ENCODE assay signal across 10 cellular contexts in the genomic region with DNA sequence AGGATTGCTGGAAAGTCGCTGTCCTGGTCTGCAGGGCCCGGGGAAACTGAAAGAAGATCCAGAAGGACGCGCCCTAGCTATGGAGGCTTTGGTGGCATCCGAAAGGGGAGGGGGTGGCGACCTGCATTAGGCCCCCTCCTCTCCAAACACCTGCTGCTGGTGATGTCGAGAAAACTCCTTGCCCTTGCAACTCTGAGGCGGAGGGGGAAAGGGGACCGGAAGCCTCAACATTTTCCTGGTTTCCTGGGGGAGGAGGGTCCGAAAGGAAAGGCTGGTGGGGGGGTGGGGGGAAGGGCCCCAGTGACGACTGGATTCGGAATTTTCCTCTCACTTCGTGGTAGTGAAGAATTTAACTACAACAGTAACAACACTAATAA.
DNase-seq lines count a peak whose midpoint lies in the region; ATAC-seq and TF ChIP-seq lines count a peak whose summit lies in the region.
"Had no signal": no experiment of that assay in that cellular context is flagged by ENCODE, and none has a peak within 500 bp of the region (broad histone marks: within the 10 kb centered on the region; RNA-seq: fewer than 3 reads in every experiment).

No MANE protein-coding gene starts in this region.

- H3K4me1 ChIP-seq in heart left ventricle (peaks cover 0 to 15% (median 5%) of the 10 kb centered on the region in 12 donors), mesodermal cell (ENCODE audit: control insufficient read depth, insufficient read depth, low read length, poor library complexity, severe bottlenecking) (no peaks in the 10 kb centered on the region), upper lobe of left lung (peaks cover 3 to 17% (median 12%) of the 10 kb centered on the region in 4 donors), body of pancreas (peaks cover 15% of the 10 kb centered on the region)

- 5 to 15% (median 8%) methylated on average over 13 of the region's 13 CpGs for WGBS in heart left ventricle, 4 donors
- 9% methylated on average over 4 of the region's 13 CpGs; no CpG with 5 or more reads in 1 of the 2 experiments for WGBS in mesodermal cell (ENCODE audit: insufficient coverage in 2 of 2), 2 experiments
- 15 to 24% methylated on average over 13 of the region's 13 CpGs for WGBS in upper lobe of left lung, 2 donors
- WGBS in body of pancreas, 2 donors, result 9 to 14% methylated on average over 11 to 13 of the region's 13 CpGs

- H3K4me3 ChIP-seq in heart left ventricle, result peak overlapping the region in 9 of 12 donors; percentile 28 to 50 (median 41)
- H3K4me3 ChIP-seq in astrocyte of the cerebellum (ENCODE audit: low read depth, low read length), result peak overlapping the region; percentile 46
- H3K4me3 ChIP-seq in mesodermal cell (ENCODE audit: extremely low read depth, insufficient read depth, low read length, poor library complexity, severe bottlenecking), result peak overlapping the region; percentile 43
- peak overlapping the region in 3 of 4 donors; percentile 23 to 36 (median 29) for H3K4me3 ChIP-seq in upper lobe of left lung
- no peak overlapping the region for H3K4me3 ChIP-seq in body of pancreas
- H3K4me3 ChIP-seq: lung had no signal

- no peak for TF ChIP-seq EP300 in upper lobe of left lung (IDR thresholded peaks at IDR 0.05)

- H3K9me3 ChIP-seq in heart left ventricle (no peaks in the 10 kb centered on the region), mesodermal cell (ENCODE audit: control insufficient read depth, low read length) (no peaks in the 10 kb centered on the region), upper lobe of left lung (no peaks in the 10 kb centered on the region), body of pancreas (no peaks in the 10 kb centered on the region)

- no peak for ATAC-seq in heart left ventricle
- ATAC-seq in left ventricle myocardium superior, result no peak
- ATAC-seq in upper lobe of left lung (ENCODE audit: low FRiP score in 2 of 2), result no peak
- no peak for ATAC-seq in body of pancreas

- TF ChIP-seq POLR2A in heart left ventricle (IDR thresholded peaks at IDR 0.05) (no peak), upper lobe of left lung (IDR thresholded peaks at IDR 0.05) (no peak), body of pancreas (IDR thresholded peaks at IDR 0.05) (no peak)

- no peak for TF ChIP-seq CTCF in heart left ventricle (IDR thresholded peaks at IDR 0.05)
- TF ChIP-seq CTCF in astrocyte of the cerebellum (IDR thresholded peaks at IDR 0.05; ENCODE audit: low read depth, low read length, missing control alignments), result no peak
- no peak for TF ChIP-seq CTCF in upper lobe of left lung (IDR thresholded peaks at IDR 0.05)
- no peak for TF ChIP-seq CTCF in body of pancreas (IDR thresholded peaks at IDR 0.05)

- intact Hi-C loops in heart left ventricle (cut with DNase I) (no loop called here), left ventricle myocardium superior (cut with micrococcal nuclease) (no loop called here), body of pancreas (cut with DNase I) (no loop called here)

- in situ Hi-C loops in astrocyte of the cerebellum (cut with HindIII; ENCODE audit: low sequenced_read_pairs) (no loop called here), G401 (cut with HindIII; ENCODE audit: low sequenced_read_pairs) (no loop called here), ACHN (cut with HindIII; ENCODE audit: low pct_ligation_motif_present, low pct_unique_long_range_greater_than_20kb, low sequenced_read_pairs) (no loop called here)

- no peaks in the 10 kb centered on the region for H3K36me3 ChIP-seq in heart left ventricle
- no peaks in the 10 kb centered on the region for H3K36me3 ChIP-seq in mesodermal cell (ENCODE audit: control insufficient read depth, insufficient read depth, low read length)
- no peaks in the 10 kb centered on the region for H3K36me3 ChIP-seq in upper lobe of left lung
- H3K36me3 ChIP-seq in body of pancreas (replicated peaks in 1 of 2; ENCODE audit: insufficient read depth in 1 of 2, low read depth in 2 of 2), result no peaks in the 10 kb centered on the region

- H3K27ac ChIP-seq in heart left ventricle (no peak overlapping the region), mesodermal cell (ENCODE audit: low read depth, low read length, severe bottlenecking) (no peak overlapping the region), upper lobe of left lung (no peak overlapping the region), body of pancreas (no peak overlapping the region)

- peaks cover 11 to 55% (median 27%) of the 10 kb centered on the region in 9 donors for H3K27me3 ChIP-seq in heart left ventricle
- peaks cover 0 to 16% (median 9%) of the 10 kb centered on the region in 4 donors for H3K27me3 ChIP-seq in upper lobe of left lung
- peaks cover 0 to 18% of the 10 kb centered on the region in 2 donors for H3K27me3 ChIP-seq in body of pancreas

- no peak for DNase-seq in heart left ventricle
- DNase-seq in left ventricle myocardium superior, result no peak
- DNase-seq in astrocyte of the cerebellum (ENCODE audit: low read depth), result no peak
- DNase-seq in upper lobe of left lung, result no peak
- DNase-seq in G401 (ENCODE audit: low spot score), result no peak
- no peak for DNase-seq in body of pancreas
- DNase-seq in ACHN, result no peak
- DNase-seq: SIG-M5 had no signal

Comparison
In these comparisons a context has a peak if more than half of its experiments do, and no peak if none do; other contexts are left out.
1. H3K4me3 ChIP-seq: peak in heart left ventricle (9 of 12), astrocyte of the cerebellum (single experiment), mesodermal cell (single experiment) and upper lobe of left lung (3 of 4); none in body of pancreas (0 of 2).